1 cellular context compared by ENCODE assay signal in genomic region chr1:150974580-150975478, GRCh38.
A peak's percentile ranks its signal among the peaks of the same experiment; 100 is the strongest.
TF ChIP-seq lines count a peak whose summit lies in the region.

TSS of gene CERS2 (minus strand) at chr1:150974835. CDS start at chr1:150969090, 5,745 bp downstream.

TF ChIP-seq in H1, 55 proteins besides CTCF, POLR2A, EP300 and RAD21 (continued from another document):
- TF ChIP-seq ATF2 (IDR thresholded peaks at IDR 0.05; ENCODE audit: low read length) (no peak), SP4 (IDR thresholded peaks at IDR 0.05; ENCODE audit: low read length) (no peak), SIRT6 (IDR thresholded peaks at IDR 0.05; ENCODE audit: low read length) (no peak), PHF8 (conservative IDR thresholded peaks at IDR 0.05; ENCODE audit: low read depth, low read length) (0 out of 2 replicates have a peak, but pooled peaks have one; percentile 61), TAF1 (IDR thresholded peaks at IDR 0.05; ENCODE audit: low read depth, low read length) (0 out of 2 replicates have a peak, but pooled peaks have one; percentile 13), HDAC2 (IDR thresholded peaks at IDR 0.05; ENCODE audit: borderline replicate concordance in 1 of 2, low read depth in 2 of 2, low read length in 2 of 2) (no peak), E2F6 (IDR thresholded peaks at IDR 0.05) (no peak), EGR1 (IDR thresholded peaks at IDR 0.05; ENCODE audit: borderline replicate concordance, low read depth, low read length) (no peak), TEAD4 (IDR thresholded peaks at IDR 0.05; ENCODE audit: low read depth, low read length) (no peak), TAF7 (optimal IDR thresholded peaks at IDR 0.05; ENCODE audit: borderline replicate concordance, low read depth, low read length) (no peak), CHD1 (IDR thresholded peaks at IDR 0.05; ENCODE audit: low read depth, low read length) (no peak)
